In the genomic region with DNA sequence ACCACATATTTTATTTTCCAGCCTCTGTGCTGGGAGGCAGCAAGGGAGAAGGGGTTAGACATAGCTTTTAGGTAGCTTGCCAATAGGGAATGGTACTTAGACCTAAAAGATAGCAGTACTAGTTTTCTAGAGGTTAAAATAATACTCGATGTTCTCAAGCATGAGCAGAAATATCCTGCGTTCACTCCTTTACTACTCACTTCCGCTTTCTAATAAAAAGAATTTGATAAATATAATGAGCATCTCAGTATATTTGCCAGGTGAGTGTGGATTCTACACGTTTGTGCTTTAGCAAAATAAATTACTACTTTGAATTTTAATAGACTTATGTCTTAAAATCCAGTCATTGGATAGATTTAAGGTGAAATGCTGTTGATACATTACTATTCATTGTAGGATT, we compare ENCODE assay signal across 18 cellular contexts. TPM values are rescaled to one million over a fixed set of nuclear protein-coding genes. Genes with fewer than 3 reads are reported as not detected.
DNase-seq lines count a peak whose midpoint lies in the region; ATAC-seq, FAIRE-seq and TF ChIP-seq lines count a peak whose summit lies in the region.
"Had no signal": no experiment of that assay in that cellular context is flagged by ENCODE, and none has a peak within 500 bp of the region (broad histone marks: within the 10 kb centered on the region; RNA-seq: fewer than 3 reads in every experiment).

No MANE protein-coding gene starts in this region.

- H3K27ac Mint-ChIP-seq in MCF 10A (ENCODE audit: low read depth, unreplicated experiment) (no peak overlapping the region), astrocyte (ENCODE audit: unreplicated experiment) (no peak overlapping the region), endothelial cell (ENCODE audit: unreplicated experiment) (no peak overlapping the region)
- peak overlapping the region; percentile 38 to 88 for H3K27ac Mint-ChIP-seq in stimulated activated naive CD8-positive, alpha-beta T cell treated with anti-CD3 and anti-CD28 coated beads, Interleukin-15, amount 100 ng/mL, for 72 hours

- H3K79me2 ChIP-seq in mammary epithelial cell (ENCODE audit: insufficient read depth, low read length) = no peaks in the 10 kb centered on the region
- no peaks in the 10 kb centered on the region for H3K79me2 ChIP-seq in astrocyte (ENCODE audit: insufficient read depth, low read length)

- 97% methylated on average over 4 of the region's 4 CpGs for WGBS in mammary epithelial cell (ENCODE audit: low coverage, missing lambda C conversion rate)

- H4K20me1 ChIP-seq in mammary epithelial cell (ENCODE audit: insufficient read depth, low read length) (no peaks in the 10 kb centered on the region), astrocyte (ENCODE audit: insufficient read depth, low read length) (no peaks in the 10 kb centered on the region)
- H4K20me1 ChIP-seq: BLaER1 had no signal

- intact Hi-C loops in mammary epithelial cell (cut with micrococcal nuclease) (no loop called here), MCF 10A (cut with micrococcal nuclease) (no loop called here)

- H3K4me1 ChIP-seq in mammary epithelial cell (ENCODE audit: insufficient read depth, low read length) (peaks cover 40% of the 10 kb centered on the region), astrocyte (ENCODE audit: insufficient read depth, low read length) (peaks cover 29% of the 10 kb centered on the region)
- H3K4me1 ChIP-seq: uterus had no signal

- H3K27me3 ChIP-seq in mammary epithelial cell (ENCODE audit: insufficient read depth, low read length) (no peaks in the 10 kb centered on the region), astrocyte (ENCODE audit: insufficient read depth, low read length) (no peaks in the 10 kb centered on the region)
- H3K27me3 ChIP-seq: adrenal gland, BLaER1, uterus had no signal

- H3K27ac ChIP-seq in mammary epithelial cell (ENCODE audit: insufficient read depth, low read depth, low read length) (peak overlapping the region; percentile 96), astrocyte (ENCODE audit: low read depth, low read length) (peak overlapping the region; percentile 90)
- H3K27ac ChIP-seq: BLaER1, uterus had no signal

- H3K4me3 ChIP-seq in mammary epithelial cell (replicated peaks in 1 of 3; ENCODE audit: insufficient read depth in 1 of 3, low read depth in 2 of 3, low read length in 3 of 3) = no peak overlapping the region
- H3K4me3 ChIP-seq in astrocyte (ENCODE audit: insufficient read depth, low read depth, low read length) = no peak overlapping the region
- H3K4me3 ChIP-seq: adrenal gland, BLaER1, uterus had no signal

- H3K9me3 Mint-ChIP-seq in MCF 10A (ENCODE audit: unreplicated experiment) (no peaks in the 10 kb centered on the region), astrocyte (ENCODE audit: unreplicated experiment) (no peaks in the 10 kb centered on the region), endothelial cell (ENCODE audit: unreplicated experiment) (no peaks in the 10 kb centered on the region)
- H3K9me3 Mint-ChIP-seq in stimulated activated naive CD8-positive, alpha-beta T cell treated with anti-CD3 and anti-CD28 coated beads, Interleukin-15, amount 100 ng/mL, for 72 hours = peaks cover 8 to 9% of the 10 kb centered on the region in 2 donors

- TF ChIP-seq CTCF in mammary epithelial cell (conservative IDR thresholded peaks at IDR 0.05 in 1 of 2, IDR thresholded peaks at IDR 0.05 in 1 of 2; ENCODE audit: extremely low read depth in 1 of 2, insufficient read depth in 1 of 2, low read depth in 1 of 2, low read length in 2 of 2) (no peak), MCF 10A (IDR thresholded peaks at IDR 0.05; ENCODE audit: unreplicated experiment) (no peak), astrocyte (IDR thresholded peaks at IDR 0.05; ENCODE audit: insufficient read depth, low read depth, low read length) (no peak), endothelial cell (IDR thresholded peaks at IDR 0.05; ENCODE audit: unreplicated experiment) (no peak)

- FAIRE-seq in astrocyte (lab: Jason Lieb, UNC) = no peak

- DNase-seq in mammary epithelial cell = no peak
- no peak for DNase-seq in MCF 10A (ENCODE audit: unreplicated experiment)
- peak; percentile 14 for DNase-seq in MV-4-11 (lab: John Stamatoyannopoulos, UW)
- no peak for DNase-seq in astrocyte (ENCODE audit: low read depth)
- DNase-seq in stimulated activated naive CD8-positive, alpha-beta T cell treated with anti-CD3 and anti-CD28 coated beads, Interleukin-15, amount 100 ng/mL, for 72 hours = no peak
- DNase-seq in endothelial cell (ENCODE audit: low spot score) = no peak
- DNase-seq in GM03348 (ENCODE audit: low spot score) = no peak
- DNase-seq: adrenal gland; foreskin melanocyte; NCI-H1048; NCI-H2107; NCI-H82; right cardiac atrium; stimulated activated CD4-positive, alpha-beta T cell treated with anti-CD3 and anti-CD28 coated beads, Interleukin-4, amount 100 ng/mL, for 4 hours; uterus had no signal

- ATAC-seq in stimulated activated naive CD8-positive, alpha-beta T cell treated with anti-CD3 and anti-CD28 coated beads, Interleukin-15, amount 100 ng/mL, for 72 hours = no peak
- ATAC-seq in HG02588 (IDR thresholded peaks at IDR 0.05; ENCODE audit: unreplicated experiment) = no peak
- ATAC-seq: right cardiac atrium had no signal

- H3K4me3 Mint-ChIP-seq in MCF 10A (ENCODE audit: unreplicated experiment) (no peak overlapping the region), astrocyte (ENCODE audit: unreplicated experiment) (no peak overlapping the region), endothelial cell (ENCODE audit: unreplicated experiment) (no peak overlapping the region)
- peak overlapping the region; percentile 36 to 73 for H3K4me3 Mint-ChIP-seq in stimulated activated naive CD8-positive, alpha-beta T cell treated with anti-CD3 and anti-CD28 coated beads, Interleukin-15, amount 100 ng/mL, for 72 hours
- H3K4me3 Mint-ChIP-seq: central memory CD8-positive, alpha-beta T cell had no signal

- no peaks in the 10 kb centered on the region for H3K36me3 Mint-ChIP-seq in MCF 10A (ENCODE audit: insufficient read depth, unreplicated experiment)
- H3K36me3 Mint-ChIP-seq in astrocyte (ENCODE audit: low read depth, unreplicated experiment) = no peaks in the 10 kb centered on the region
- no peaks in the 10 kb centered on the region for H3K36me3 Mint-ChIP-seq in endothelial cell (ENCODE audit: low read depth, unreplicated experiment)

- BruUV-seq in mammary epithelial cell (replicated peaks; lab: Mats Ljungman, UMichigan) = no TSS peak
- BruUV-seq in MCF 10A (replicated peaks; lab: Mats Ljungman, UMichigan) = no TSS peak

- no peaks in the 10 kb centered on the region for H3K36me3 ChIP-seq in mammary epithelial cell (ENCODE audit: insufficient read depth, low read length)
- H3K36me3 ChIP-seq in astrocyte (ENCODE audit: insufficient read depth, low read length) = no peaks in the 10 kb centered on the region
- H3K36me3 ChIP-seq: adrenal gland, BLaER1, uterus had no signal

- H3K27me3 Mint-ChIP-seq in MCF 10A (ENCODE audit: insufficient read depth, unreplicated experiment) (no peaks in the 10 kb centered on the region), astrocyte (ENCODE audit: low read depth, unreplicated experiment) (no peaks in the 10 kb centered on the region), endothelial cell (ENCODE audit: unreplicated experiment) (peaks cover 3% of the 10 kb centered on the region)
- H3K27me3 Mint-ChIP-seq in stimulated activated naive CD8-positive, alpha-beta T cell treated with anti-CD3 and anti-CD28 coated beads, Interleukin-15, amount 100 ng/mL, for 72 hours = no peaks in the 10 kb centered on the region
- H3K27me3 Mint-ChIP-seq: central memory CD8-positive, alpha-beta T cell had no signal

- POLR2A ChIA-PET in MCF 10A (lab: Yijun Ruan, JAX) = interaction anchor here (0.6 to 4.2 kb wide), 8 partner anchors 8 to 538 kb away, joined by 3 to 27 read pairs (median 4); partner anchors contain the start of genes CD47 and IFT57

- CTCF ChIA-PET in mammary epithelial cell (lab: Charles Lee; ENCODE audit: low non-redundant PET) = no interaction called here
- CTCF ChIA-PET in MCF 10A (lab: Yijun Ruan, JAX) = interaction anchor here (0.6 kb wide), 1 partner anchor 487 kb away, joined by 3 read pairs; no protein-coding TSS in a partner anchor

- peaks cover 33% of the 10 kb centered on the region for H3K4me1 Mint-ChIP-seq in MCF 10A (ENCODE audit: insufficient read depth, unreplicated experiment)
- H3K4me1 Mint-ChIP-seq in astrocyte (ENCODE audit: low read depth, unreplicated experiment) = peaks cover 29% of the 10 kb centered on the region
- peaks cover 90% of the 10 kb centered on the region for H3K4me1 Mint-ChIP-seq in stimulated activated naive CD8-positive, alpha-beta T cell treated with anti-CD3 and anti-CD28 coated beads, Interleukin-15, amount 100 ng/mL, for 72 hours
- H3K4me1 Mint-ChIP-seq in endothelial cell (ENCODE audit: unreplicated experiment) = peaks cover 47% of the 10 kb centered on the region

- peak overlapping the region; percentile 26 for H3K4me2 ChIP-seq in mammary epithelial cell (ENCODE audit: insufficient read depth, low read depth, low read length)
- H3K4me2 ChIP-seq in astrocyte (ENCODE audit: low read length) = peak overlapping the region; percentile 71
- H3K4me2 ChIP-seq: BLaER1 had no signal

- in situ Hi-C loops in mammary epithelial cell (cut with MboI; ENCODE audit: low sequenced_read_pairs in 2 of 2) = no loop called here

- dilution Hi-C loops in mammary epithelial cell (cut with HindIII; ENCODE audit: low sequenced_read_pairs) = no loop called here

- H2AFZ ChIP-seq in mammary epithelial cell (ENCODE audit: low read depth, low read length) (no peak overlapping the region), astrocyte (ENCODE audit: low read depth, low read length) (no peak overlapping the region)

- H3K9ac ChIP-seq in mammary epithelial cell (ENCODE audit: insufficient read depth, low read length) (no peak overlapping the region), astrocyte (ENCODE audit: low read length) (no peak overlapping the region)
- H3K9ac ChIP-seq: BLaER1 had no signal

- no peaks in the 10 kb centered on the region for H3K9me3 ChIP-seq in mammary epithelial cell (replicated peaks; ENCODE audit: insufficient read depth, low read length)
- H3K9me3 ChIP-seq in astrocyte (ENCODE audit: insufficient read depth, low read depth, low read length) = no peaks in the 10 kb centered on the region
- H3K9me3 ChIP-seq: adrenal gland, BLaER1, uterus had no signal

RNA-seq across cellular contexts. Expression of gene CD47, which starts 39.4 kb away (rescaled TPM):
- total RNA-seq in mammary epithelial cell (10 to 100 TPM; 65.0 to 68.5 TPM), MCF 10A (2022) (28.5 and 31.5 TPM in 2 replicates), astrocyte (33.8 and 34.4 TPM in 2 replicates), endothelial cell (ENCODE audit: unreplicated experiment) (89.6 TPM)
- 34.4 TPM for polyA plus RNA-seq in mammary epithelial cell
- 34.3 TPM for polyA minus RNA-seq in mammary epithelial cell

Comparison
In these comparisons a context has a peak if more than half of its experiments do, and no peak if none do; other contexts are left out.
1. H3K27ac Mint-ChIP-seq: peak in stimulated activated naive CD8-positive, alpha-beta T cell treated with anti-CD3 and anti-CD28 coated beads, Interleukin-15, amount 100 ng/mL, for 72 hours (2 of 2); none in MCF 10A (single experiment), astrocyte (single experiment) and endothelial cell (single experiment).
2. H3K4me3 Mint-ChIP-seq: peak in stimulated activated naive CD8-positive, alpha-beta T cell treated with anti-CD3 and anti-CD28 coated beads, Interleukin-15, amount 100 ng/mL, for 72 hours (2 of 2); none in MCF 10A (single experiment), astrocyte (single experiment) and endothelial cell (single experiment).